In the genomic region with DNA sequence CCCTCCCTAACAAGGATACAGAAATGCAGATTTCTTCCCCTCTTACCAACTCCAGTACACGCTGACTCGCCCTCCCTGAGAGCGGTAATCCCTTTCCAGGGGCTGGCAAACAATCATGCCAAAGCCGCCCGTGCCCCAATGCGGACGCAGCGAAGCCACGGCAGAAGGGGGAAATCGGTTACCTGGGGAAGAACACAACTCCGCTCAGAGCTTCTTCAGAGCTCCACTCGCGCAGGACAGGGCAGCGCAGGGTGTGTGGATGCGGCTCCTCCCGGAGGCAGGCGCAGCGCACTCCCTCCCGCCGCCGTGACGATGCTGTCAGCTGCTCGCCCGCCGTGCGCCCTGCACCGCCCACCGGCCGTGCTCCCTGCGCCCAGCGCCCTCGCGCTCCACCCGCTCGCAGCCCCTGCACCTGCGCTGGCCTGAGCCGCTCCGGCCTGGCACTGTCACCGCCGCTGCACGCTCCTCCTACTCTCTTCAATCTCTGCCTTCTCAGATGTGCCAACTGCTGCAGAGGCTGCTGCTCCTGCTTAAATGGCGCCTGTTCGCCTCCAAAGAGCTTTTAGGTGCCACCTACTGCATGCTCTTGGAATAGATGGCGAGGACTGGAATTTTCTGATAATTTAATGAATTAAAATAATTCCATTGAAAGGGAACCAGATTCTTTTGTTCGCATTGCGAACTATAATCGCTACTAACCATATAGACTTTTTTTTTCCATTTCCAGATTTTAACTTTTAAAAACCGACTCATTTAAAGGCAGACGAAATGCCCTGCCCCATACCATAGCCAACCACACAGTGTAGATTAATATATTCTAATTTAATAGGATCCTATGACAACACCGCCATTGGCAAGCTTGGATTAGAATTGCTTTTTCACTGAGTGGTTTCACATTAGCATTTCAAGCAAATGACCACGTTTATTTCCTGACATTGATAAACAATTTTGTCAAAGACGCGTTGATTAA, we compare ENCODE assay signal across 1 cellular context.
TF ChIP-seq lines count a peak whose summit lies in the region.

A gene with protein sequence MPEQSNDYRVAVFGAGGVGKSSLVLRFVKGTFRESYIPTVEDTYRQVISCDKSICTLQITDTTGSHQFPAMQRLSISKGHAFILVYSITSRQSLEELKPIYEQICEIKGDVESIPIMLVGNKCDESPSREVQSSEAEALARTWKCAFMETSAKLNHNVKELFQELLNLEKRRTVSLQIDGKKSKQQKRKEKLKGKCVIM (minus strand): TSS at position 255 of the 970 bp plus-strand sequence. CDS start 28,997 bp downstream, outside the sequence.

TF ChIP-seq in HEK293, 187 proteins besides CTCF, POLR2A, EP300 and RAD21 (continued from another document and continues in another):
- TF ChIP-seq, protein P1, sequence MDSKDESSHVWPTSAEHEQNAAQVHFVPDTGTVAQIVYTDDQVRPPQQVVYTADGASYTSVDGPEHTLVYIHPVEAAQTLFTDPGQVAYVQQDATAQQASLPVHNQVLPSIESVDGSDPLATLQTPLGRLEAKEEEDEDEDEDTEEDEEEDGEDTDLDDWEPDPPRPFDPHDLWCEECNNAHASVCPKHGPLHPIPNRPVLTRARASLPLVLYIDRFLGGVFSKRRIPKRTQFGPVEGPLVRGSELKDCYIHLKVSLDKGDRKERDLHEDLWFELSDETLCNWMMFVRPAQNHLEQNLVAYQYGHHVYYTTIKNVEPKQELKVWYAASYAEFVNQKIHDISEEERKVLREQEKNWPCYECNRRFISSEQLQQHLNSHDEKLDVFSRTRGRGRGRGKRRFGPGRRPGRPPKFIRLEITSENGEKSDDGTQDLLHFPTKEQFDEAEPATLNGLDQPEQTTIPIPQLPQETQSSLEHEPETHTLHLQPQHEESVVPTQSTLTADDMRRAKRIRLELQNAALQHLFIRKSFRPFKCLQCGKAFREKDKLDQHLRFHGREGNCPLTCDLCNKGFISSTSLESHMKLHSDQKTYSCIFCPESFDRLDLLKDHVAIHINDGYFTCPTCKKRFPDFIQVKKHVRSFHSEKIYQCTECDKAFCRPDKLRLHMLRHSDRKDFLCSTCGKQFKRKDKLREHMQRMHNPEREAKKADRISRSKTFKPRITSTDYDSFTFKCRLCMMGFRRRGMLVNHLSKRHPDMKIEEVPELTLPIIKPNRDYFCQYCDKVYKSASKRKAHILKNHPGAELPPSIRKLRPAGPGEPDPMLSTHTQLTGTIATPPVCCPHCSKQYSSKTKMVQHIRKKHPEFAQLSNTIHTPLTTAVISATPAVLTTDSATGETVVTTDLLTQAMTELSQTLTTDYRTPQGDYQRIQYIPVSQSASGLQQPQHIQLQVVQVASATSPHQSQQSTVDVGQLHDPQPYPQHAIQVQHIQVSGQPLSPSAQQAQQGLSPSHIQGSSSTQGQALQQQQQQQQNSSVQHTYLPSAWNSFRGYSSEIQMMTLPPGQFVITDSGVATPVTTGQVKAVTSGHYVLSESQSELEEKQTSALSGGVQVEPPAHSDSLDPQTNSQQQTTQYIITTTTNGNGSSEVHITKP (tag by site-specific recombination; IDR thresholded peaks at IDR 0.05): peak; percentile 59
- no peak for TF ChIP-seq ZNF324 (tag by site-specific recombination; IDR thresholded peaks at IDR 0.05)
- TF ChIP-seq ZNF18 (tag by site-specific recombination; IDR thresholded peaks at IDR 0.05): no peak
- no peak for TF ChIP-seq ZNF560 (tag by site-specific recombination; IDR thresholded peaks at IDR 0.05; ENCODE audit: borderline replicate concordance)
- TF ChIP-seq ZIC2 (tag by site-specific recombination; IDR thresholded peaks at IDR 0.05): peak; percentile 11; the same call in 1 of the 2 replicates
- TF ChIP-seq, protein P2, sequence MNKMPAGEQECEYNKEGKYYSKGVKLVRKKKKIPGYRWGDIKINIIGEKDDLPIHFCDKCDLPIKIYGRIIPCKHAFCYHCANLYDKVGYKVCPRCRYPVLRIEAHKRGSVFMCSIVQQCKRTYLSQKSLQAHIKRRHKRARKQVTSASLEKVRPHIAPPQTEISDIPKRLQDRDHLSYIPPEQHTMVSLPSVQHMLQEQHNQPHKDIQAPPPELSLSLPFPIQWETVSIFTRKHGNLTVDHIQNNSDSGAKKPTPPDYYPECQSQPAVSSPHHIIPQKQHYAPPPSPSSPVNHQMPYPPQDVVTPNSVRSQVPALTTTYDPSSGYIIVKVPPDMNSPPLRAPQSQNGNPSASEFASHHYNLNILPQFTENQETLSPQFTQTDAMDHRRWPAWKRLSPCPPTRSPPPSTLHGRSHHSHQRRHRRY (tag by site-specific recombination; IDR thresholded peaks at IDR 0.05): no peak
- peak; percentile 57 for TF ChIP-seq EGR2 (tag by site-specific recombination; IDR thresholded peaks at IDR 0.05; ENCODE audit: low read depth)
- no peak for TF ChIP-seq ZNF701 (tag by site-specific recombination; IDR thresholded peaks at IDR 0.05)
- TF ChIP-seq ZBTB48 (tag by site-specific recombination; IDR thresholded peaks at IDR 0.05): peak; percentile 51
- TF ChIP-seq ZNF10 (tag by site-specific recombination; IDR thresholded peaks at IDR 0.05): no peak
- no peak for TF ChIP-seq ZSCAN5A (tag by site-specific recombination; IDR thresholded peaks at IDR 0.05)
- TF ChIP-seq ZSCAN30 (tag by site-specific recombination; IDR thresholded peaks at IDR 0.05): 0 out of 2 replicates have a peak, but pooled peaks have one; percentile 29
- no peak for TF ChIP-seq ZNF596 (tag by site-specific recombination; IDR thresholded peaks at IDR 0.05)
- peak; percentile 87 for TF ChIP-seq ZFHX2 (tag by site-specific recombination; conservative IDR thresholded peaks at IDR 0.05)
- peak; percentile 29; the same call in 1 of the 2 replicates for TF ChIP-seq SP3 (tag by site-specific recombination; IDR thresholded peaks at IDR 0.05)
- no peak for TF ChIP-seq ZNF571 (tag by site-specific recombination; IDR thresholded peaks at IDR 0.05)
- no peak for TF ChIP-seq ZBTB21 (tag by site-specific recombination; IDR thresholded peaks at IDR 0.05)
- TF ChIP-seq ZNF792 (tag by site-specific recombination; IDR thresholded peaks at IDR 0.05): peak; percentile 87
- no peak for TF ChIP-seq ZNF239 (tag by site-specific recombination; IDR thresholded peaks at IDR 0.05)
- TF ChIP-seq ZBTB17 (tag by site-specific recombination; IDR thresholded peaks at IDR 0.05): peak; percentile 57
- TF ChIP-seq ZBTB8A (tag by site-specific recombination; IDR thresholded peaks at IDR 0.05): peak; percentile 99
- TF ChIP-seq ELK4 (IDR thresholded peaks at IDR 0.05; ENCODE audit: borderline replicate concordance, low read depth, low read length): no peak
- TF ChIP-seq, protein P3, sequence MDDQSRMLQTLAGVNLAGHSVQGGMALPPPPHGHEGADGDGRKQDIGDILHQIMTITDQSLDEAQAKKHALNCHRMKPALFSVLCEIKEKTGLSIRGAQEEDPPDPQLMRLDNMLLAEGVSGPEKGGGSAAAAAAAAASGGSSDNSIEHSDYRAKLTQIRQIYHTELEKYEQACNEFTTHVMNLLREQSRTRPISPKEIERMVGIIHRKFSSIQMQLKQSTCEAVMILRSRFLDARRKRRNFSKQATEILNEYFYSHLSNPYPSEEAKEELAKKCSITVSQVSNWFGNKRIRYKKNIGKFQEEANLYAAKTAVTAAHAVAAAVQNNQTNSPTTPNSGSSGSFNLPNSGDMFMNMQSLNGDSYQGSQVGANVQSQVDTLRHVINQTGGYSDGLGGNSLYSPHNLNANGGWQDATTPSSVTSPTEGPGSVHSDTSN (CRISPR knock-in tag; IDR thresholded peaks at IDR 0.05): peak; percentile 73; the same call in 1 of the 2 replicates
- TF ChIP-seq ZNF133 (tag by site-specific recombination; IDR thresholded peaks at IDR 0.05): no peak
- TF ChIP-seq ZNF561 (tag by site-specific recombination; IDR thresholded peaks at IDR 0.05; ENCODE audit: borderline replicate concordance): peak; percentile 38; the same call in 1 of the 2 replicates
- no peak for TF ChIP-seq GLIS2 (tag by site-specific recombination; IDR thresholded peaks at IDR 0.05)
- TF ChIP-seq ZNF112 (tag by site-specific recombination; IDR thresholded peaks at IDR 0.05): no peak
- TF ChIP-seq, protein P4, sequence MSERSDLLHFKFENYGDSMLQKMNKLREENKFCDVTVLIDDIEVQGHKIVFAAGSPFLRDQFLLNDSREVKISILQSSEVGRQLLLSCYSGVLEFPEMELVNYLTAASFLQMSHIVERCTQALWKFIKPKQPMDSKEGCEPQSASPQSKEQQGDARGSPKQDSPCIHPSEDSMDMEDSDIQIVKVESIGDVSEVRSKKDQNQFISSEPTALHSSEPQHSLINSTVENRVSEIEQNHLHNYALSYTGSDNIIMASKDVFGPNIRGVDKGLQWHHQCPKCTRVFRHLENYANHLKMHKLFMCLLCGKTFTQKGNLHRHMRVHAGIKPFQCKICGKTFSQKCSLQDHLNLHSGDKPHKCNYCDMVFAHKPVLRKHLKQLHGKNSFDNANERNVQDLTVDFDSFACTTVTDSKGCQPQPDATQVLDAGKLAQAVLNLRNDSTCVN (tag by site-specific recombination; optimal IDR thresholded peaks at IDR 0.05): peak; percentile 54
- TF ChIP-seq, protein P5, sequence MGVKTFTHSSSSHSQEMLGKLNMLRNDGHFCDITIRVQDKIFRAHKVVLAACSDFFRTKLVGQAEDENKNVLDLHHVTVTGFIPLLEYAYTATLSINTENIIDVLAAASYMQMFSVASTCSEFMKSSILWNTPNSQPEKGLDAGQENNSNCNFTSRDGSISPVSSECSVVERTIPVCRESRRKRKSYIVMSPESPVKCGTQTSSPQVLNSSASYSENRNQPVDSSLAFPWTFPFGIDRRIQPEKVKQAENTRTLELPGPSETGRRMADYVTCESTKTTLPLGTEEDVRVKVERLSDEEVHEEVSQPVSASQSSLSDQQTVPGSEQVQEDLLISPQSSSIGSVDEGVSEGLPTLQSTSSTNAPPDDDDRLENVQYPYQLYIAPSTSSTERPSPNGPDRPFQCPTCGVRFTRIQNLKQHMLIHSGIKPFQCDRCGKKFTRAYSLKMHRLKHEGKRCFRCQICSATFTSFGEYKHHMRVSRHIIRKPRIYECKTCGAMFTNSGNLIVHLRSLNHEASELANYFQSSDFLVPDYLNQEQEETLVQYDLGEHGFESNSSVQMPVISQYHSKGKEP (tag by site-specific recombination; IDR thresholded peaks at IDR 0.05): 0 out of 2 replicates have a peak, but pooled peaks have one; percentile 7
- peak; percentile 41; the same call in 1 of the 2 replicates for TF ChIP-seq ZNF664 (tag by site-specific recombination; IDR thresholded peaks at IDR 0.05)
- peak; percentile 38; the same call in 1 of the 2 replicates for TF ChIP-seq ZNF660 (tag by site-specific recombination; IDR thresholded peaks at IDR 0.05)
- no peak for TF ChIP-seq ZSCAN18 (tag by site-specific recombination; IDR thresholded peaks at IDR 0.05)
- no peak for TF ChIP-seq SCRT1 (tag by site-specific recombination; IDR thresholded peaks at IDR 0.05; ENCODE audit: borderline replicate concordance)
- TF ChIP-seq SP7 (tag by site-specific recombination; IDR thresholded peaks at IDR 0.05): no peak
- TF ChIP-seq ZNF341 (tag by site-specific recombination; IDR thresholded peaks at IDR 0.05; ENCODE audit: low read depth): peak; percentile 76
- 0 out of 2 replicates have a peak, but pooled peaks have one; percentile 11 for TF ChIP-seq ZNF629 (tag by site-specific recombination; IDR thresholded peaks at IDR 0.05)
- no peak for TF ChIP-seq ZNF549 (tag by site-specific recombination; IDR thresholded peaks at IDR 0.05)
- no peak for TF ChIP-seq WT1 (tag by site-specific recombination; IDR thresholded peaks at IDR 0.05)
- TF ChIP-seq ZNF600 (tag by site-specific recombination; IDR thresholded peaks at IDR 0.05): peak; percentile 85
- TF ChIP-seq ATF2 (tag by site-specific recombination; IDR thresholded peaks at IDR 0.05; ENCODE audit: low read depth): no peak
